7 cellular contexts compared by ENCODE assay signal in the genomic region with DNA sequence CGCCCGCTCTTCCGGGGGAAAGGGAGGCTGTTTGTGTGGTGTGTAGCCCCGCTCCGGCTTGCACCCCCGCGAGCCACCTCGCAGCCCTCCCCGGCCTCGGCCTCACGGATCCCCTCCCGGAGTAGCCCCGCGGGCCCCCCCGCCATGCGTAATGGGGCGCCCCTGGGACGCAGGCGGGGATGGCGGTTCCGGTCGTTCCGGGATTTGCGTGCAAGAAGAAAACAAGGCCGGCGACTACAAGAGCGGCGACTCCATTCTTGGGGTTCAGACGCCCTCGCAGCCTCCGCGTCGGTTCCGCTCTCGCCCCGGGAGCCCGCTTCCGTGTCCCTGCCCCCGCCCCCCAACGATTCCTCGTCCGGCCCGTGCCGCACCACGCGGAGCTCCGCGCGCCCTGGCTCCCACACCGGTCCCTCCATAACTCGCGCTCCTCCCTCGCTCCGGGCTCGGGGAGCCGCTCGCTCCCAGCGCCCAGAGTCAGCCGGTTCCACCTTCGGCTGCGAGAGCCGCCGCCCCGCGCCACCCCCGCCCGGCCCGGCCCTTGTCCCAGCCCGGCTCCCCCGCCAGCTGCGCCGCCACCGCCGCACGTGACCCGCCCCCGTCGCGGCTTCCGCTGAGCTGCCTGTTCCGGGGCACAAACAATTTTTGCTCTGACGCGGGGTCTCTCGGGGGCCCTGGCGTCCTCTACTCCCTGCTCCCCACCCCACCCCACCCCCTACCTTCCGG.
DNase-seq lines count a peak whose midpoint lies in the region; ATAC-seq and TF ChIP-seq lines count a peak whose summit lies in the region.

No MANE protein-coding gene starts in this region.

- peak; percentile 38 for ATAC-seq in GM18498 (IDR thresholded peaks at IDR 0.05; ENCODE audit: unreplicated experiment)
- peak; percentile 24 for ATAC-seq in HG03066 (IDR thresholded peaks at IDR 0.05; ENCODE audit: low read depth, unreplicated experiment)
- ATAC-seq in body of pancreas, result peak; percentile 54

- H3K27ac ChIP-seq in body of pancreas, result peak overlapping the region; percentile 92 to 98 (median 95)

- intact Hi-C loops in body of pancreas (cut with DNase I), result no loop called here

- WGBS in body of pancreas, 2 donors, result 0% methylated on average over 20 of the region's 86 CpGs; no CpG with 5 or more reads in 1 of the 2 donors

- no peaks in the 10 kb centered on the region for H3K9me3 ChIP-seq in body of pancreas

- no peaks in the 10 kb centered on the region for H3K36me3 ChIP-seq in body of pancreas (replicated peaks in 1 of 2; ENCODE audit: insufficient read depth in 1 of 2, low read depth in 2 of 2)

- peak overlapping the region in 1 of 2 donors; percentile 44 for H3K4me3 ChIP-seq in body of pancreas

- H3K27me3 ChIP-seq in body of pancreas, result no peaks in the 10 kb centered on the region

- DNase-seq in T-helper 22 cell (ENCODE audit: low read depth) (peak; percentile 65), body of pancreas (peak; percentile 65 to 75 (median 68)), inferior parietal cortex (ENCODE audit: extremely low spot score) (peak; percentile 23), SHP77 treated with DMSO at 0.1 percent for 48 hours (lab: John Stamatoyannopoulos, UW) (no peak)
- DNase-seq in stimulated activated CD4-positive, alpha-beta T cell treated with anti-CD3 and anti-CD28 coated beads, Interleukin-12 subunit alpha, Interleukin-12 subunit beta, amount 100 ng/mL, for 48 hours (ENCODE audit: low read depth in 2 of 3, low spot score in 1 of 3), result peak in 2 of 3 donors; percentile 55 to 58

- H3K4me1 ChIP-seq in body of pancreas, result peaks cover 31% of the 10 kb centered on the region

- TF ChIP-seq CTCF in body of pancreas (IDR thresholded peaks at IDR 0.05), result no peak

- peak; percentile 48 to 73 (median 69) for TF ChIP-seq POLR2A in body of pancreas (IDR thresholded peaks at IDR 0.05)
